ENCODE assay signal across 14 cellular contexts in the genomic region with DNA sequence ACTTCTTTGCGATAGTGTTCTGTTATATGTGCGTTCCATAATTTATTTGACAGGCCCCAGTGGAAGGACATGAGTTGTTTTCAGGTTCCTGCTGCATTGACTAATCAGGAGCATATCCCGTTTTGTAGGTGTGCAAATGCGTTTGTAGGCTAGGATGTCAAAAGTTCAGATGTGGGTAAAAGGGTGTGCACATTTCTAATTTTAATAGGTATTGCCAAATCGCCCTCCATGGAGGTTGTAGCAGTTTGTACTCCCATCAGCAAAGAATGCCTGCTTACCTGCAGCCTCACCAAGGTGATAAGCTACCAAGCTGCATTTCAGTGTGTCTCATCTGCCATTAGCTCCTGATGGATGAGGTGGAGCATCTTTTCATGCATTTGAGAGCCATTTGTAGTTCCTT. TPM values are rescaled to one million over a fixed set of nuclear protein-coding genes. Genes with fewer than 3 reads are reported as not detected.
DNase-seq lines count a peak whose midpoint lies in the region; ATAC-seq and TF ChIP-seq lines count a peak whose summit lies in the region.
"Had no signal": no experiment of that assay in that cellular context is flagged by ENCODE, and none has a peak within 500 bp of the region (broad histone marks: within the 10 kb centered on the region; RNA-seq: fewer than 3 reads in every experiment).

No MANE protein-coding gene starts in this region.

- H3K4me3 Mint-ChIP-seq in activated naive CD8-positive, alpha-beta T cell: peak overlapping the region; percentile 86
- H3K4me3 Mint-ChIP-seq in natural killer cell treated with Interleukin-12 subunit alpha and Interleukin-12 subunit beta and Interleukin-15 and Interleukin-18, amount 100 ng/mL, for 72 hours: peak overlapping the region; percentile 89

- peaks cover 99% of the 10 kb centered on the region for H3K4me1 ChIP-seq in BLaER1
- H3K4me1 ChIP-seq in DND-41 (ENCODE audit: insufficient read depth, low read length): peaks cover 65% of the 10 kb centered on the region

- H3K4me3 ChIP-seq in BLaER1 (no peak overlapping the region), DND-41 (ENCODE audit: low read depth in 1 of 2, low read length in 2 of 2) (no peak overlapping the region)
- H3K4me3 ChIP-seq: MG63 had no signal

- H3K79me2 ChIP-seq in DND-41 (ENCODE audit: insufficient read depth, low read length): peaks cover 94% of the 10 kb centered on the region

- H2AFZ ChIP-seq in DND-41 (ENCODE audit: low read depth, low read length): no peak overlapping the region

- peak overlapping the region; percentile 98 for H3K27ac ChIP-seq in BLaER1
- peak overlapping the region; percentile 100 for H3K27ac ChIP-seq in DND-41 (ENCODE audit: low read length)

- ATAC-seq in DND-41 (ENCODE audit: insufficient read depth, low read depth) (no peak), GM18505 (IDR thresholded peaks at IDR 0.05; ENCODE audit: unreplicated experiment) (no peak)
- ATAC-seq in natural killer cell treated with Interleukin-12 subunit alpha and Interleukin-12 subunit beta and Interleukin-15 and Interleukin-18, amount 100 ng/mL, for 72 hours: no peak

- H3K27me3 Mint-ChIP-seq in activated naive CD8-positive, alpha-beta T cell: no peaks in the 10 kb centered on the region
- H3K27me3 Mint-ChIP-seq in natural killer cell treated with Interleukin-12 subunit alpha and Interleukin-12 subunit beta and Interleukin-15 and Interleukin-18, amount 100 ng/mL, for 72 hours: no peaks in the 10 kb centered on the region

- H3K27ac Mint-ChIP-seq in activated naive CD8-positive, alpha-beta T cell: peak overlapping the region; percentile 97
- H3K27ac Mint-ChIP-seq in natural killer cell treated with Interleukin-12 subunit alpha and Interleukin-12 subunit beta and Interleukin-15 and Interleukin-18, amount 100 ng/mL, for 72 hours: peak overlapping the region; percentile 83 to 99

- TF ChIP-seq CTCF in DND-41 (IDR thresholded peaks at IDR 0.05; ENCODE audit: borderline replicate concordance, extremely low read depth, low read length, poor library complexity, severe bottlenecking): no peak

- peaks cover 18% of the 10 kb centered on the region for H4K20me1 ChIP-seq in BLaER1
- peaks cover 48% of the 10 kb centered on the region for H4K20me1 ChIP-seq in DND-41 (ENCODE audit: insufficient read depth, low read length)

- H3K36me3 Mint-ChIP-seq in activated naive CD8-positive, alpha-beta T cell: peaks cover 2% of the 10 kb centered on the region
- H3K36me3 Mint-ChIP-seq in natural killer cell treated with Interleukin-12 subunit alpha and Interleukin-12 subunit beta and Interleukin-15 and Interleukin-18, amount 100 ng/mL, for 72 hours: no peaks in the 10 kb centered on the region

- no peak for TF ChIP-seq POLR2A in GM18505 (IDR thresholded peaks at IDR 0.05; ENCODE audit: borderline replicate concordance, extremely low read depth, insufficient read depth, insufficient read length)

- H3K9me3 ChIP-seq in BLaER1: no peaks in the 10 kb centered on the region
- H3K9me3 ChIP-seq in DND-41 (ENCODE audit: insufficient read depth, low read length, severe bottlenecking): no peaks in the 10 kb centered on the region
- H3K9me3 ChIP-seq: MG63 had no signal

- H3K36me3 ChIP-seq in BLaER1 (peaks cover 6% of the 10 kb centered on the region; the same call in 1 of the 2 replicates), DND-41 (ENCODE audit: insufficient read depth, low read length) (peaks cover 31% of the 10 kb centered on the region)
- H3K36me3 ChIP-seq: MG63 had no signal

- H3K27me3 ChIP-seq in BLaER1: no peaks in the 10 kb centered on the region
- H3K27me3 ChIP-seq in DND-41 (ENCODE audit: insufficient read depth, low read length, poor library complexity): no peaks in the 10 kb centered on the region
- H3K27me3 ChIP-seq: MG63 had no signal

- H3K4me2 ChIP-seq in BLaER1 (peak overlapping the region; percentile 93), DND-41 (ENCODE audit: insufficient read depth, low read length) (peak overlapping the region; percentile 69; the same call in 1 of the 2 replicates)

- no peak for DNase-seq in DND-41
- DNase-seq in natural killer cell treated with Interleukin-12 subunit alpha and Interleukin-12 subunit beta and Interleukin-15 and Interleukin-18, amount 100 ng/mL, for 72 hours (ENCODE audit: low spot score): no peak
- no peak for DNase-seq in ecto neural progenitor cell (ENCODE audit: low spot score)
- DNase-seq in iPS-NIHi11 (ENCODE audit: low spot score): no peak
- DNase-seq in islet precursor cell: no peak
- DNase-seq: activated CD8-positive, alpha-beta memory T cell treated with anti-CD3 and anti-CD28 coated beads for 24 hours; Calu3; kidney glomerular epithelial cell; MG63; NCI-H510A; stimulated activated CD4-positive, alpha-beta T cell treated with anti-CD3 and anti-CD28 coated beads, Interleukin-4, amount 100 ng/mL, for 4 hours had no signal

- peaks cover 98% of the 10 kb centered on the region for H3K4me1 Mint-ChIP-seq in activated naive CD8-positive, alpha-beta T cell (ENCODE audit: low read depth)
- H3K4me1 Mint-ChIP-seq in natural killer cell treated with Interleukin-12 subunit alpha and Interleukin-12 subunit beta and Interleukin-15 and Interleukin-18, amount 100 ng/mL, for 72 hours (ENCODE audit: low read depth in 2 of 2): peaks cover 85 to 99% of the 10 kb centered on the region in 2 donors

- no peaks in the 10 kb centered on the region for H3K9me3 Mint-ChIP-seq in activated naive CD8-positive, alpha-beta T cell (ENCODE audit: low read depth)
- H3K9me3 Mint-ChIP-seq in natural killer cell treated with Interleukin-12 subunit alpha and Interleukin-12 subunit beta and Interleukin-15 and Interleukin-18, amount 100 ng/mL, for 72 hours: no peaks in the 10 kb centered on the region

- H3K9ac ChIP-seq in BLaER1 (peak overlapping the region; percentile 87), DND-41 (ENCODE audit: low read depth, low read length) (peak overlapping the region; percentile 62)

RNA-seq across cellular contexts. Expression of a gene that starts 36.3 kb away (rescaled TPM):
- total RNA-seq in natural killer cell treated with Interleukin-12 subunit alpha and Interleukin-12 subunit beta and Interleukin-15 and Interleukin-18, amount 100 ng/mL, for 72 hours: 100 to 1,000 TPM in 1 of 2 donors, 10 to 100 TPM in 1; 95.1 to 153 TPM
